21 cellular contexts compared by ENCODE assay signal in the genomic region with DNA sequence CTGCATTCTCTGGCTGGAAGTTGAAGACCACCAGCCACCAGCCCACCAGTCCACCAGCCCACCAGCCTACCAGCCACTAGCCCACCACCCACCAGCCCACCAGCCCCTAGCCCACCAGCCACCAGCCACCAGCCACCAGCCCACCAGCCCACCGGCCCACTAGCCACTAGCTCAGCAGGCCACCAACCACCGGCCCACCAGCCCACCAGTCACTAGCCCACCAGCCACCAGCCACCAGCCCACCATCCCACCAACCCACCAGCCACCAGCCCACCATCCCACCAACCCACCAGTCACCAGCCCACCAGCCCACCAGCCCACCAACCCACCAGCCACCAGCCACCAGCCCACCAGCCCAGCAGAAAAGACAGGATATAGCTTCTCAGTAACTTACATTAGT. TPM values are rescaled to one million over a fixed set of nuclear protein-coding genes. Genes with fewer than 3 reads are reported as not detected.
DNase-seq lines count a peak whose midpoint lies in the region; ATAC-seq lines count a peak whose summit lies in the region.
"Had no signal": no experiment of that assay in that cellular context is flagged by ENCODE, and none has a peak within 500 bp of the region (broad histone marks: within the 10 kb centered on the region; RNA-seq: fewer than 3 reads in every experiment).

No MANE protein-coding gene starts in this region.

- H3K4me1 Mint-ChIP-seq in activated CD4-positive, alpha-beta T cell treated with anti-CD3 and anti-CD28 coated beads for 36 hours = peaks cover 33% of the 10 kb centered on the region
- H3K4me1 Mint-ChIP-seq in IgD-negative memory B cell (peaks cover 50 to 52% (median 51%) of the 10 kb centered on the region in 3 donors), naive B cell (peaks cover 55 to 79% (median 59%) of the 10 kb centered on the region in 3 donors)
- peaks cover 19% of the 10 kb centered on the region for H3K4me1 Mint-ChIP-seq in activated T-helper 17 cell treated with anti-CD3 and anti-CD28 coated beads, Interleukin-2, amount 50 U/mL, for 72 hours

- H3K9me3 Mint-ChIP-seq in activated CD4-positive, alpha-beta T cell treated with anti-CD3 and anti-CD28 coated beads for 36 hours (ENCODE audit: low read depth) = no peaks in the 10 kb centered on the region
- no peaks in the 10 kb centered on the region for H3K9me3 Mint-ChIP-seq in IgD-negative memory B cell
- H3K9me3 Mint-ChIP-seq in activated T-helper 17 cell treated with anti-CD3 and anti-CD28 coated beads, Interleukin-2, amount 50 U/mL, for 72 hours = no peaks in the 10 kb centered on the region
- H3K9me3 Mint-ChIP-seq in naive B cell = peaks cover 0 to 3% (median 0%) of the 10 kb centered on the region in 7 donors

- H3K4me3 Mint-ChIP-seq in activated CD4-positive, alpha-beta T cell treated with anti-CD3 and anti-CD28 coated beads for 36 hours = no peak overlapping the region
- H3K4me3 Mint-ChIP-seq in IgD-negative memory B cell (peak overlapping the region in 2 of 4 donors; percentile 49 to 91), naive B cell (peak overlapping the region in 2 of 8 donors; percentile 9 to 47)
- H3K4me3 Mint-ChIP-seq in activated T-helper 17 cell treated with anti-CD3 and anti-CD28 coated beads, Interleukin-2, amount 50 U/mL, for 72 hours = no peak overlapping the region

- CTCF ChIA-PET in activated CD4-positive, alpha-beta T cell treated with anti-CD3 and anti-CD28 coated beads for 36 hours (lab: Charles Lee) = no interaction called here

- no peaks in the 10 kb centered on the region for H3K36me3 Mint-ChIP-seq in activated CD4-positive, alpha-beta T cell treated with anti-CD3 and anti-CD28 coated beads for 36 hours (ENCODE audit: low read depth)
- H3K36me3 Mint-ChIP-seq in IgD-negative memory B cell = no peaks in the 10 kb centered on the region
- no peaks in the 10 kb centered on the region for H3K36me3 Mint-ChIP-seq in activated T-helper 17 cell treated with anti-CD3 and anti-CD28 coated beads, Interleukin-2, amount 50 U/mL, for 72 hours (ENCODE audit: low read depth)
- no peaks in the 10 kb centered on the region for H3K36me3 Mint-ChIP-seq in naive B cell

- H3K27me3 Mint-ChIP-seq in activated CD4-positive, alpha-beta T cell treated with anti-CD3 and anti-CD28 coated beads for 36 hours = peaks cover 9% of the 10 kb centered on the region
- H3K27me3 Mint-ChIP-seq in IgD-negative memory B cell (peaks cover 3% of the 10 kb centered on the region), naive B cell (no peaks in the 10 kb centered on the region)
- H3K27me3 Mint-ChIP-seq in activated T-helper 17 cell treated with anti-CD3 and anti-CD28 coated beads, Interleukin-2, amount 50 U/mL, for 72 hours = peaks cover 25% of the 10 kb centered on the region

- H3K27ac Mint-ChIP-seq in activated CD4-positive, alpha-beta T cell treated with anti-CD3 and anti-CD28 coated beads for 36 hours = peak overlapping the region; percentile 21
- H3K27ac Mint-ChIP-seq in IgD-negative memory B cell (peak overlapping the region in 2 of 3 donors; percentile 63 to 94), naive B cell (peak overlapping the region; percentile 47 to 100 (median 93))
- peak overlapping the region; percentile 4 for H3K27ac Mint-ChIP-seq in activated T-helper 17 cell treated with anti-CD3 and anti-CD28 coated beads, Interleukin-2, amount 50 U/mL, for 72 hours

- ATAC-seq in activated CD4-positive, alpha-beta T cell treated with anti-CD3 and anti-CD28 coated beads for 36 hours = no peak
- no peak for ATAC-seq in activated T-helper 17 cell treated with anti-CD3 and anti-CD28 coated beads, Interleukin-2, amount 50 U/mL, for 72 hours (replicated peaks)
- ATAC-seq in naive B cell (ENCODE audit: low read depth in 2 of 2) (no peak), HG02870 (IDR thresholded peaks at IDR 0.05; ENCODE audit: unreplicated experiment) (no peak)

- no peak for DNase-seq in activated CD4-positive, alpha-beta T cell treated with anti-CD3 and anti-CD28 coated beads for 36 hours
- no peak for DNase-seq in activated CD4-positive, alpha-beta T cell treated with anti-CD3 and anti-CD28 coated beads, Interleukin-2, amount 50 U/mL, for 4 hours
- no peak for DNase-seq in naive B cell
- no peak for DNase-seq in HCEC 1CT
- DNase-seq in SIG-M5 (lab: John Stamatoyannopoulos, UW) = no peak
- DNase-seq: BE2C, GOT3, IMR-90, NCI-H1048, NCI-H1417, NCI-H1694, NCI-H2029 treated with DMSO at 0.1 percent for 48 hours, NCI-H446 treated with DMSO at 0.1 percent for 48 hours, NCI-H526, NCI-H82, OCI-M1, Peyer's patch, SHP77 treated with DMSO at 0.1 percent for 48 hours had no signal

- POLR2A ChIA-PET in activated CD4-positive, alpha-beta T cell treated with anti-CD3 and anti-CD28 coated beads for 36 hours (lab: Charles Lee) = no interaction called here

- intact Hi-C loops in activated CD4-positive, alpha-beta T cell treated with anti-CD3 and anti-CD28 coated beads for 36 hours (cut with DNase I, micrococcal nuclease) = loop anchor here in 1 of 2 experiments (5.0 kb wide), 1 partner anchor 47 kb away; no protein-coding TSS in a partner anchor

RNA-seq across cellular contexts. Expression of a gene that starts 18.6 kb away (rescaled TPM):
- 10 to 100 TPM; 25.8 to 32.5 TPM for total RNA-seq in activated CD4-positive, alpha-beta T cell treated with anti-CD3 and anti-CD28 coated beads for 36 hours
- 24.9 TPM for polyA plus RNA-seq in IgD-negative memory B cell
- total RNA-seq in activated T-helper 17 cell treated with anti-CD3 and anti-CD28 coated beads, Interleukin-2, amount 50 U/mL, for 72 hours = 10 to 100 TPM; 32.0 to 36.4 TPM
- polyA plus RNA-seq in naive B cell (ENCODE audit: low read depth in 6 of 6) = 10 to 100 TPM; 13.4 to 32.9 (median 19.1) TPM

Comparison
In these comparisons a context has a peak if more than half of its experiments do, and no peak if none do; other contexts are left out.
1. H3K27ac Mint-ChIP-seq: peak in every context shown above with its lines; median percentile 93 in naive B cell; 78 in IgD-negative memory B cell; 21 in activated CD4-positive, alpha-beta T cell treated with anti-CD3 and anti-CD28 coated beads for 36 hours; 4 in activated T-helper 17 cell treated with anti-CD3 and anti-CD28 coated beads, Interleukin-2, amount 50 U/mL, for 72 hours.